8 cellular contexts compared by ENCODE assay signal in genomic region chr22:20866716-20867115, GRCh38. TPM values are rescaled to one million over a fixed set of nuclear protein-coding genes. Genes with fewer than 3 reads are reported as not detected.
DNase-seq lines count a peak whose midpoint lies in the region; ATAC-seq and TF ChIP-seq lines count a peak whose summit lies in the region.
"Had no signal": no experiment of that assay in that cellular context is flagged by ENCODE, and none has a peak within 500 bp of the region (broad histone marks: within the 10 kb centered on the region; RNA-seq: fewer than 3 reads in every experiment).

No MANE protein-coding gene starts in this region.

- no peak for ATAC-seq in natural killer cell
- ATAC-seq in GM18868 (IDR thresholded peaks at IDR 0.05; ENCODE audit: unreplicated experiment) = no peak
- ATAC-seq in HG02885 (IDR thresholded peaks at IDR 0.05; ENCODE audit: poor library complexity, unreplicated experiment) = no peak

- DNase-seq in CD4-positive, alpha-beta memory T cell = no peak
- no peak for DNase-seq in natural killer cell
- DNase-seq in activated CD4-positive, alpha-beta T cell treated with anti-CD3 and anti-CD28 coated beads, Interleukin-2, amount 50 U/mL, for 48 hours = no peak
- DNase-seq: NCI-H187 treated with DMSO at 0.1 percent for 48 hours had no signal

- no peak overlapping the region for H3K4me3 Mint-ChIP-seq in CD4-positive, alpha-beta memory T cell
- peak overlapping the region; percentile 79 for H3K4me3 Mint-ChIP-seq in natural killer cell
- H3K4me3 Mint-ChIP-seq: activated naive CD8-positive, alpha-beta T cell had no signal

- H3K27ac ChIP-seq in CD4-positive, alpha-beta memory T cell (ENCODE audit: low read depth, low read length) = no peak overlapping the region
- peak overlapping the region; percentile 90 for H3K27ac ChIP-seq in cingulate gyrus (ENCODE audit: low read depth, low read length)

- H3K4me1 Mint-ChIP-seq in CD4-positive, alpha-beta memory T cell = peaks cover 15 to 62% (median 37%) of the 10 kb centered on the region in 4 donors
- peaks cover 61 to 63% of the 10 kb centered on the region in 2 donors for H3K4me1 Mint-ChIP-seq in natural killer cell

- H3K27ac Mint-ChIP-seq in CD4-positive, alpha-beta memory T cell = peak overlapping the region in 5 of 7 donors; percentile 12 to 72 (median 60)
- H3K27ac Mint-ChIP-seq in natural killer cell = peak overlapping the region; percentile 92 to 96
- H3K27ac Mint-ChIP-seq: activated naive CD8-positive, alpha-beta T cell had no signal

- no peaks in the 10 kb centered on the region for H3K9me3 Mint-ChIP-seq in CD4-positive, alpha-beta memory T cell
- no peaks in the 10 kb centered on the region for H3K9me3 Mint-ChIP-seq in natural killer cell

- peaks cover 11% of the 10 kb centered on the region for H3K36me3 ChIP-seq in CD4-positive, alpha-beta memory T cell (ENCODE audit: insufficient read depth, low read length)

- intact Hi-C loops in CD4-positive, alpha-beta memory T cell (cut with micrococcal nuclease) = no loop called here
- intact Hi-C loops in natural killer cell (cut with micrococcal nuclease) = no loop called here

- H3K4me1 ChIP-seq in CD4-positive, alpha-beta memory T cell (ENCODE audit: insufficient read depth, low read length) = peaks cover 55% of the 10 kb centered on the region

- no peaks in the 10 kb centered on the region for H3K27me3 ChIP-seq in CD4-positive, alpha-beta memory T cell (ENCODE audit: insufficient read depth, low read length)

- H3K4me3 ChIP-seq in CD4-positive, alpha-beta memory T cell (ENCODE audit: low read length in 2 of 2) = no peak overlapping the region

- H3K9me3 ChIP-seq in CD4-positive, alpha-beta memory T cell (ENCODE audit: control insufficient read depth in 1 of 2, low read length in 2 of 2) = no peaks in the 10 kb centered on the region

- CTCF ChIA-PET in CD4-positive, alpha-beta memory T cell (lab: Charles Lee; ENCODE audit: partially characterized antibody) = no interaction called here

- TF ChIP-seq CTCF in natural killer cell (IDR thresholded peaks at IDR 0.05) = no peak

- POLR2A ChIA-PET in CD4-positive, alpha-beta memory T cell (lab: Charles Lee; ENCODE audit: partially characterized antibody) = no interaction called here

- no peaks in the 10 kb centered on the region for H3K27me3 Mint-ChIP-seq in CD4-positive, alpha-beta memory T cell
- H3K27me3 Mint-ChIP-seq in natural killer cell (ENCODE audit: low read depth in 2 of 2) = no peaks in the 10 kb centered on the region
- H3K27me3 Mint-ChIP-seq: activated naive CD8-positive, alpha-beta T cell had no signal

- H3K36me3 Mint-ChIP-seq in CD4-positive, alpha-beta memory T cell = peaks cover 26 to 28% of the 10 kb centered on the region in 2 donors
- H3K36me3 Mint-ChIP-seq in natural killer cell = no peaks in the 10 kb centered on the region

RNA-seq across cellular contexts. Expression of gene SNAP29, which starts 7.9 kb away (rescaled TPM):
- 10 to 100 TPM; 24.4 to 26.1 TPM for total RNA-seq in CD4-positive, alpha-beta memory T cell
- 10 to 100 TPM; 18.8 to 27.8 TPM for polyA plus RNA-seq in CD4-positive, alpha-beta memory T cell
- 10 to 100 TPM; 35.1 to 40.3 (median 36.8) TPM for total RNA-seq in natural killer cell

RNA-seq across cellular contexts. Expression of gene PI4KA, which starts 8.1 kb away (rescaled TPM):
- total RNA-seq in CD4-positive, alpha-beta memory T cell = 100 to 1,000 TPM; 142 to 145 TPM
- 10 to 100 TPM; 31.5 to 78.5 TPM for polyA plus RNA-seq in CD4-positive, alpha-beta memory T cell
- total RNA-seq in natural killer cell = 100 to 1,000 TPM; 208 to 233 (median 215) TPM

RNA-seq across cellular contexts. Expression of gene CRKL, which starts 50.5 kb away (rescaled TPM):
- total RNA-seq in CD4-positive, alpha-beta memory T cell = 10 to 100 TPM; 85.1 to 86.5 TPM
- polyA plus RNA-seq in CD4-positive, alpha-beta memory T cell = 10 to 100 TPM; 39.9 to 51.3 TPM
- total RNA-seq in natural killer cell = 10 to 100 TPM; 50.7 to 71.2 (median 67.4) TPM
